Comparison of ENCODE assay signal across 1 cellular context in genomic region chr22:26585104-26585790, GRCh38.
TF ChIP-seq lines count a peak whose summit lies in the region.

No MANE protein-coding gene starts in this region.

TF ChIP-seq in HepG2, 621 proteins besides CTCF, POLR2A, EP300 and RAD21:
- no peak for TF ChIP-seq RXRA (CRISPR knock-in tag; IDR thresholded peaks at IDR 0.05)
- TF ChIP-seq ZNF292 (CRISPR knock-in tag; IDR thresholded peaks at IDR 0.05; ENCODE audit: borderline replicate concordance, low read depth): no peak
- TF ChIP-seq ZNF136 (CRISPR knock-in tag; IDR thresholded peaks at IDR 0.05; ENCODE audit: low read depth): no peak
- no peak for TF ChIP-seq ZNF329 (CRISPR knock-in tag; IDR thresholded peaks at IDR 0.05; ENCODE audit: low read depth)
- no peak for TF ChIP-seq ZBTB39 (CRISPR knock-in tag; IDR thresholded peaks at IDR 0.05)
- TF ChIP-seq SSRP1 (CRISPR knock-in tag; IDR thresholded peaks at IDR 0.05): no peak
- no peak for TF ChIP-seq THAP8 (CRISPR knock-in tag; IDR thresholded peaks at IDR 0.05; ENCODE audit: borderline replicate concordance)
- no peak for TF ChIP-seq TBX2 (CRISPR knock-in tag; IDR thresholded peaks at IDR 0.05; ENCODE audit: borderline replicate concordance)
- TF ChIP-seq HMG20A (CRISPR knock-in tag; IDR thresholded peaks at IDR 0.05; ENCODE audit: borderline replicate concordance): no peak
- TF ChIP-seq CCDC6 (CRISPR knock-in tag; IDR thresholded peaks at IDR 0.05): no peak
- TF ChIP-seq ZMYM2 (CRISPR knock-in tag; IDR thresholded peaks at IDR 0.05): no peak
- no peak for TF ChIP-seq TEF (CRISPR knock-in tag; IDR thresholded peaks at IDR 0.05)
- TF ChIP-seq CBX5 (CRISPR knock-in tag; IDR thresholded peaks at IDR 0.05; ENCODE audit: borderline replicate concordance): no peak
- no peak for TF ChIP-seq ZBTB38 (CRISPR knock-in tag; IDR thresholded peaks at IDR 0.05)
- TF ChIP-seq ELF3 (CRISPR knock-in tag; IDR thresholded peaks at IDR 0.05): no peak
- no peak for TF ChIP-seq RFXAP (CRISPR knock-in tag; IDR thresholded peaks at IDR 0.05; ENCODE audit: borderline replicate concordance)
- no peak for TF ChIP-seq MXD1 (CRISPR knock-in tag; IDR thresholded peaks at IDR 0.05)
- TF ChIP-seq STAT6 (CRISPR knock-in tag; IDR thresholded peaks at IDR 0.05; ENCODE audit: borderline replicate concordance): no peak
- no peak for TF ChIP-seq ZNF234 (CRISPR knock-in tag; conservative IDR thresholded peaks at IDR 0.05)
TF ChIP-seq in HepG2: peak in this region for 0.
